In genomic region chr1:89986020-89986419, GRCh38 we compare ENCODE assay signal across 17 cellular contexts. TPM values are rescaled to one million over a fixed set of nuclear protein-coding genes. Genes with fewer than 3 reads are reported as not detected.
A peak's percentile ranks its signal among the peaks of the same experiment; 100 is the strongest.
DNase-seq lines count a peak whose midpoint lies in the region; ATAC-seq lines count a peak whose summit lies in the region.
"Had no signal": no experiment of that assay in that cellular context is flagged by ENCODE, and none has a peak within 500 bp of the region (broad histone marks: within the 10 kb centered on the region; RNA-seq: fewer than 3 reads in every experiment).

No MANE protein-coding gene starts in this region.

- no peak overlapping the region for H3K27ac Mint-ChIP-seq in activated CD4-positive, alpha-beta T cell treated with anti-CD3 and anti-CD28 coated beads, Interleukin-2, amount 10 ng/mL, durations not matched to agents 24 days and 14 days
- H3K27ac Mint-ChIP-seq: activated CD8-positive, alpha-beta T cell treated with anti-CD3 and anti-CD28 coated beads for 36 hours; activated naive CD8-positive, alpha-beta T cell treated with anti-CD3 and anti-CD28 coated beads, Interleukin-2, amount 10 ng/mL, durations not matched to agents 7 days and 5 days; CD8-positive, alpha-beta memory T cell; dendritic cell treated with granulocyte-macrophage colony-stimulating factor and Interleukin-4, amounts not matched to agents 40 ng/mL and 50 ng/mL, for 4 days; immature natural killer cell; naive thymus-derived CD8-positive, alpha-beta T cell had no signal

- no peaks in the 10 kb centered on the region for H3K9me3 Mint-ChIP-seq in activated CD4-positive, alpha-beta T cell treated with anti-CD3 and anti-CD28 coated beads, Interleukin-2, amount 10 ng/mL, durations not matched to agents 24 days and 14 days
- H3K9me3 Mint-ChIP-seq: activated CD8-positive, alpha-beta T cell treated with anti-CD3 and anti-CD28 coated beads for 36 hours; activated naive CD8-positive, alpha-beta T cell treated with anti-CD3 and anti-CD28 coated beads, Interleukin-2, amount 10 ng/mL, durations not matched to agents 7 days and 5 days; CD8-positive, alpha-beta memory T cell; dendritic cell treated with granulocyte-macrophage colony-stimulating factor and Interleukin-4, amounts not matched to agents 40 ng/mL and 50 ng/mL, for 4 days; immature natural killer cell; naive thymus-derived CD8-positive, alpha-beta T cell had no signal

- DNase-seq in activated CD4-positive, alpha-beta T cell treated with anti-CD3 and anti-CD28 coated beads, Interleukin-2, amount 10 ng/mL, durations not matched to agents 24 days and 14 days, result peak; percentile 52
- DNase-seq in activated CD4-positive, alpha-beta T cell treated with anti-CD3 and anti-CD28 coated beads, Interleukin-2, amount 50 U/mL, for 1 hour, result no peak
- DNase-seq in NCI-H2029 (lab: John Stamatoyannopoulos, UW) (peak; percentile 17), NCI-H82 treated with DMSO at 0.1 percent for 48 hours (lab: John Stamatoyannopoulos, UW; ENCODE audit: unreplicated experiment) (peak; percentile 74), superior temporal gyrus (ENCODE audit: extremely low spot score) (peak; percentile 61), HPDE6-E6E7 (ENCODE audit: extremely low spot score) (no peak), iPS-NIHi7 (ENCODE audit: extremely low spot score) (no peak)
- DNase-seq: activated CD8-positive, alpha-beta T cell treated with anti-CD3 and anti-CD28 coated beads for 36 hours; activated naive CD8-positive, alpha-beta T cell treated with anti-CD3 and anti-CD28 coated beads, Interleukin-2, amount 10 ng/mL, durations not matched to agents 7 days and 5 days; CD8-positive, alpha-beta memory T cell; immature natural killer cell; mammary epithelial cell; naive thymus-derived CD8-positive, alpha-beta T cell; stimulated activated CD4-positive, alpha-beta T cell treated with anti-CD3 and anti-CD28 coated beads, Interleukin-4, amount 100 ng/mL, for 1 hour; substantia nigra had no signal

- no peak for ATAC-seq in HG03139 (IDR thresholded peaks at IDR 0.05; ENCODE audit: unreplicated experiment)
- ATAC-seq: activated CD8-positive, alpha-beta T cell treated with anti-CD3 and anti-CD28 coated beads for 36 hours; naive thymus-derived CD8-positive, alpha-beta T cell had no signal

- intact Hi-C loops in activated CD4-positive, alpha-beta T cell treated with anti-CD3 and anti-CD28 coated beads, Interleukin-2, amount 10 ng/mL, durations not matched to agents 24 days and 14 days (cut with micrococcal nuclease), result loop anchor here (2.0 to 5.0 kb wide), 3 partner anchors 79 to 504 kb away; partner anchors contain the start of gene LRRC8C

- H3K36me3 Mint-ChIP-seq in activated CD4-positive, alpha-beta T cell treated with anti-CD3 and anti-CD28 coated beads, Interleukin-2, amount 10 ng/mL, durations not matched to agents 24 days and 14 days (ENCODE audit: low read depth), result no peaks in the 10 kb centered on the region
- H3K36me3 Mint-ChIP-seq: activated naive CD8-positive, alpha-beta T cell treated with anti-CD3 and anti-CD28 coated beads, Interleukin-2, amount 10 ng/mL, durations not matched to agents 7 days and 5 days; CD8-positive, alpha-beta memory T cell; immature natural killer cell; naive thymus-derived CD8-positive, alpha-beta T cell had no signal

- H3K27me3 Mint-ChIP-seq in activated CD4-positive, alpha-beta T cell treated with anti-CD3 and anti-CD28 coated beads, Interleukin-2, amount 10 ng/mL, durations not matched to agents 24 days and 14 days, result peaks cover 6% of the 10 kb centered on the region
- H3K27me3 Mint-ChIP-seq: dendritic cell treated with granulocyte-macrophage colony-stimulating factor and Interleukin-4, amounts not matched to agents 40 ng/mL and 50 ng/mL, for 4 days had no signal

- peaks cover 4% of the 10 kb centered on the region for H3K4me1 Mint-ChIP-seq in activated CD4-positive, alpha-beta T cell treated with anti-CD3 and anti-CD28 coated beads, Interleukin-2, amount 10 ng/mL, durations not matched to agents 24 days and 14 days
- H3K4me1 Mint-ChIP-seq: CD8-positive, alpha-beta memory T cell; immature natural killer cell; naive thymus-derived CD8-positive, alpha-beta T cell had no signal

- H3K4me3 Mint-ChIP-seq in activated CD4-positive, alpha-beta T cell treated with anti-CD3 and anti-CD28 coated beads, Interleukin-2, amount 10 ng/mL, durations not matched to agents 24 days and 14 days, result no peak overlapping the region
- H3K4me3 Mint-ChIP-seq: activated CD8-positive, alpha-beta T cell treated with anti-CD3 and anti-CD28 coated beads for 36 hours; activated naive CD8-positive, alpha-beta T cell treated with anti-CD3 and anti-CD28 coated beads, Interleukin-2, amount 10 ng/mL, durations not matched to agents 7 days and 5 days; CD8-positive, alpha-beta memory T cell; dendritic cell treated with granulocyte-macrophage colony-stimulating factor and Interleukin-4, amounts not matched to agents 40 ng/mL and 50 ng/mL, for 4 days; immature natural killer cell; naive thymus-derived CD8-positive, alpha-beta T cell had no signal

RNA-seq across cellular contexts. Expression of gene ZNF326, which starts 8.9 kb away (rescaled TPM):
- total RNA-seq in activated CD4-positive, alpha-beta T cell treated with anti-CD3 and anti-CD28 coated beads, Interleukin-2, amount 10 ng/mL, durations not matched to agents 24 days and 14 days, result 36.8 and 38.1 TPM in 2 replicates

Comparison
In these comparisons a context has a peak if more than half of its experiments do, and no peak if none do; other contexts are left out.
1. DNase-seq: peak in activated CD4-positive, alpha-beta T cell treated with anti-CD3 and anti-CD28 coated beads, Interleukin-2, amount 10 ng/mL, durations not matched to agents 24 days and 14 days (single experiment), NCI-H2029 (single experiment), NCI-H82 treated with DMSO at 0.1 percent for 48 hours (single experiment) and superior temporal gyrus (single experiment); none in activated CD4-positive, alpha-beta T cell treated with anti-CD3 and anti-CD28 coated beads, Interleukin-2, amount 50 U/mL, for 1 hour (single experiment), HPDE6-E6E7 (single experiment) and iPS-NIHi7 (single experiment).